8 cellular contexts compared by ENCODE assay signal in genomic region chr7:43868681-43869017, GRCh38. TPM values are rescaled to one million over a fixed set of nuclear protein-coding genes. Genes with fewer than 3 reads are reported as not detected.
DNase-seq lines count a peak whose midpoint lies in the region; ATAC-seq and TF ChIP-seq lines count a peak whose summit lies in the region.

No MANE protein-coding gene starts in this region.

- in situ Hi-C loops in ACHN (cut with HindIII; ENCODE audit: low pct_ligation_motif_present, low pct_unique_long_range_greater_than_20kb, low sequenced_read_pairs) = no loop called here

- no peak overlapping the region for H3K9ac ChIP-seq in parathyroid adenoma

- peak overlapping the region; percentile 48 for H3K4me3 ChIP-seq in parathyroid adenoma (ENCODE audit: low read depth, low read length)

- H3K4me2 ChIP-seq in parathyroid adenoma (ENCODE audit: low read length) = peak overlapping the region; percentile 74

- H3K36me3 ChIP-seq in parathyroid adenoma (ENCODE audit: control insufficient read depth, insufficient read depth, low read length) = no peaks in the 10 kb centered on the region

- H3K79me2 ChIP-seq in parathyroid adenoma = no peaks in the 10 kb centered on the region

- CTCF ChIA-PET in HEK293T (lab: Yijun Ruan, JAX) = interaction anchor here (0.6 kb wide), 1 partner anchor 28 kb away, joined by 3 read pairs; no protein-coding TSS in a partner anchor

- H3K27ac ChIP-seq in parathyroid adenoma = peak overlapping the region; percentile 51

- POLR2A ChIA-PET in HEK293T (lab: Yijun Ruan, JAX) = interaction anchor here (0.6 to 1.9 kb wide), 5 partner anchors 11 to 763 kb away, joined by 3 to 7 read pairs (median 4); partner anchors contain the start of gene UBE2D4

- ATAC-seq in esophagus mucosa = peak; percentile 1

- TF ChIP-seq CTCF in parathyroid adenoma (IDR thresholded peaks at IDR 0.05) = no peak

- peak overlapping the region; percentile 71 for H2AFZ ChIP-seq in parathyroid adenoma

- H3K27me3 ChIP-seq in parathyroid adenoma (ENCODE audit: control insufficient read depth, insufficient read depth, low read length) = no peaks in the 10 kb centered on the region

- DNase-seq in DMS79 treated with DMSO at 0.1 percent for 48 hours (lab: John Stamatoyannopoulos, UW) = peak; percentile 56
- DNase-seq in DMS79 (lab: John Stamatoyannopoulos, UW) = no peak
- DNase-seq in OCI-M1 (lab: John Stamatoyannopoulos, UW) = peak; percentile 18
- DNase-seq in ACHN = no peak
- no peak for DNase-seq in HEK293T (ENCODE audit: extremely low spot score)
- DNase-seq in SK-N-DZ (ENCODE audit: low spot score) = no peak

- no peaks in the 10 kb centered on the region for H3K9me3 ChIP-seq in parathyroid adenoma (ENCODE audit: control insufficient read depth, low read length)

- peaks cover 7% of the 10 kb centered on the region for H3K4me1 ChIP-seq in parathyroid adenoma

TF ChIP-seq in HEK293T, 16 proteins besides CTCF, POLR2A, EP300 and RAD21:
- TF ChIP-seq ELF4 (IDR thresholded peaks at IDR 0.05) = no peak
- no peak for TF ChIP-seq PKNOX1 (IDR thresholded peaks at IDR 0.05)

RNA-seq across cellular contexts. Expression of gene MRPS24, which starts 0.7 kb away (rescaled TPM):
- 123 TPM for total RNA-seq in esophagus mucosa
- polyA plus RNA-seq in SK-N-DZ (2014; cell fraction: cytosol; rRNA removed) = 151 and 153 TPM in 2 replicates
- 78.2 and 108 TPM in 2 replicates for polyA plus RNA-seq in SK-N-DZ (2014; cell fraction: nucleus; rRNA removed)

RNA-seq across cellular contexts. Expression of gene URGCP, which starts 37.7 kb away (rescaled TPM):
- 20.6 TPM for total RNA-seq in esophagus mucosa
- polyA plus RNA-seq in SK-N-DZ (2014; cell fraction: cytosol; rRNA removed) = 15.8 and 22.5 TPM in 2 replicates
- polyA plus RNA-seq in SK-N-DZ (2014; cell fraction: nucleus; rRNA removed) = 14.4 and 14.8 TPM in 2 replicates

RNA-seq across cellular contexts. Expression of gene UBE2D4, which starts 57.6 kb away (rescaled TPM):
- total RNA-seq in esophagus mucosa = 9.2 TPM
- polyA plus RNA-seq in SK-N-DZ (2014; cell fraction: cytosol; rRNA removed) = 14.3 and 20.9 TPM in 2 replicates
- polyA plus RNA-seq in SK-N-DZ (2014; cell fraction: nucleus; rRNA removed) = 1.9 and 13.7 TPM in 2 replicates

Comparison
In these comparisons a context has a peak if more than half of its experiments do, and no peak if none do; other contexts are left out.
1. DNase-seq: peak in DMS79 treated with DMSO at 0.1 percent for 48 hours (single experiment) and OCI-M1 (single experiment); none in DMS79 (single experiment), ACHN (single experiment), HEK293T (single experiment) and SK-N-DZ (single experiment).